Comparison of ENCODE assay signal across 18 cellular contexts in genomic region chr17:17377568-17377967, GRCh38.
DNase-seq lines count a peak whose midpoint lies in the region; ATAC-seq and TF ChIP-seq lines count a peak whose summit lies in the region.
"Had no signal": no experiment of that assay in that cellular context is flagged by ENCODE, and none has a peak within 500 bp of the region (broad histone marks: within the 10 kb centered on the region; RNA-seq: fewer than 3 reads in every experiment).

No MANE protein-coding gene starts in this region.

- POLR2A ChIA-PET in Caco-2 (lab: Charles Lee) = no interaction called here

- no peak overlapping the region for H3K56ac ChIP-seq in H9 (ENCODE audit: insufficient read length, low read depth, low read length)

- H3K36me3 ChIP-seq in Caco-2 (ENCODE audit: control insufficient read depth, insufficient read depth, low read length) (no peaks in the 10 kb centered on the region), esophagus squamous epithelium (no peaks in the 10 kb centered on the region), testis (ENCODE audit: low read depth, missing control alignments) (no peaks in the 10 kb centered on the region)
- H3K36me3 ChIP-seq: Peyer's patch, SJCRH30 had no signal

- no peaks in the 10 kb centered on the region for H3K23me2 ChIP-seq in H9 (ENCODE audit: insufficient read length, low read depth, low read length, poor library complexity, severe bottlenecking)

- no peak overlapping the region for H3K23ac ChIP-seq in H9 (ENCODE audit: insufficient read length, low read depth, low read length)

- H3K9me3 ChIP-seq in Caco-2 (no peaks in the 10 kb centered on the region), H9 (ENCODE audit: control insufficient read depth, low read depth, low read length) (no peaks in the 10 kb centered on the region), esophagus squamous epithelium (no peaks in the 10 kb centered on the region), testis (no peaks in the 10 kb centered on the region)
- H3K9me3 ChIP-seq: Peyer's patch, SJCRH30 had no signal

- no peak overlapping the region for H2BK15ac ChIP-seq in H9 (ENCODE audit: low read depth, low read length)

- peak overlapping the region; percentile 13; the same call in 1 of the 2 replicates for H3K14ac ChIP-seq in H9 (ENCODE audit: insufficient read depth, low read length)

- H3K79me1 ChIP-seq in H9 (ENCODE audit: insufficient read depth, low read depth, low read length, poor library complexity, severe bottlenecking) = no peaks in the 10 kb centered on the region

- no peak overlapping the region for H2BK5ac ChIP-seq in H9 (ENCODE audit: insufficient read length, low read length)

- H3K27me3 Mint-ChIP-seq in Caco-2 (ENCODE audit: insufficient read depth, unreplicated experiment) (no peaks in the 10 kb centered on the region), H9 (ENCODE audit: low read depth) (peaks cover 2% of the 10 kb centered on the region)

- ATAC-seq in GM21360 (IDR thresholded peaks at IDR 0.05; ENCODE audit: unreplicated experiment) = no peak

- no peak overlapping the region for H2BK120ac ChIP-seq in H9 (ENCODE audit: low read depth, low read length, poor library complexity, severe bottlenecking)

- no peak overlapping the region for H2BK20ac ChIP-seq in H9 (ENCODE audit: low read depth, low read length, poor library complexity, severe bottlenecking)

- peaks cover 36% of the 10 kb centered on the region for H3K4me1 Mint-ChIP-seq in Caco-2 (ENCODE audit: low read depth, unreplicated experiment)
- H3K4me1 Mint-ChIP-seq in H9 = peaks cover 6 to 15% of the 10 kb centered on the region in 2 experiments
- H3K4me1 Mint-ChIP-seq: CD4-positive, CD25-positive, alpha-beta regulatory T cell had no signal

- H3K4me3 ChIP-seq in Caco-2 (ENCODE audit: low read depth, low read length) = no peak overlapping the region
- no peak overlapping the region for H3K4me3 ChIP-seq in esophagus squamous epithelium
- H3K4me3 ChIP-seq in testis = no peak overlapping the region
- H3K4me3 ChIP-seq: GM23248, Peyer's patch, SJCRH30 had no signal

- H4K91ac ChIP-seq in H9 (ENCODE audit: insufficient read length, low read depth, low read length) = no peak overlapping the region

- no peak overlapping the region for H3K4me3 Mint-ChIP-seq in Caco-2 (ENCODE audit: unreplicated experiment)
- H3K4me3 Mint-ChIP-seq in H9 = no peak overlapping the region
- H3K4me3 Mint-ChIP-seq: CD4-positive, CD25-positive, alpha-beta regulatory T cell had no signal

- H3K27me3 ChIP-seq in Caco-2 (replicated peaks; ENCODE audit: control insufficient read depth, insufficient read depth, low read length) (no peaks in the 10 kb centered on the region), H9 (ENCODE audit: insufficient read depth, low read length) (no peaks in the 10 kb centered on the region), esophagus squamous epithelium (peaks cover 0 to 27% (median 0%) of the 10 kb centered on the region in 4 donors), testis (no peaks in the 10 kb centered on the region)
- H3K27me3 ChIP-seq: Peyer's patch, SJCRH30 had no signal

- H3K27ac Mint-ChIP-seq in Caco-2 (ENCODE audit: unreplicated experiment) (peak overlapping the region; percentile 42), H9 (peak overlapping the region in 1 of 3 experiments; percentile 65; a peak in 1 of 7 replicates)
- H3K27ac Mint-ChIP-seq: CD4-positive, CD25-positive, alpha-beta regulatory T cell had no signal

- H3K36me3 Mint-ChIP-seq in Caco-2 (ENCODE audit: insufficient read depth, unreplicated experiment) = no peaks in the 10 kb centered on the region
- H3K36me3 Mint-ChIP-seq in H9 (ENCODE audit: insufficient read depth in 1 of 3, low read depth in 3 of 3) = no peaks in the 10 kb centered on the region
- H3K36me3 Mint-ChIP-seq: CD4-positive, CD25-positive, alpha-beta regulatory T cell had no signal

- TF ChIP-seq POLR2A in esophagus squamous epithelium (IDR thresholded peaks at IDR 0.05) (no peak), testis (IDR thresholded peaks at IDR 0.05) (no peak)

- H2AK5ac ChIP-seq in H9 (ENCODE audit: insufficient read length, low read length) = no peak overlapping the region

- intact Hi-C loops in Caco-2 (cut with micrococcal nuclease; ENCODE audit: unreplicated experiment) = no loop called here
- intact Hi-C loops in esophagus squamous epithelium (cut with DNase I) = no loop called here
- intact Hi-C loops in posterior vena cava (cut with DNase I) = no loop called here
- intact Hi-C loops in testis (cut with DNase I; ENCODE audit: low total_unique reads) = no loop called here

- H3K27ac ChIP-seq in H9 (ENCODE audit: insufficient read length, low read depth, low read length) (no peak overlapping the region), esophagus squamous epithelium (peak overlapping the region in 3 of 4 donors; percentile 8 to 54 (median 49)), testis (no peak overlapping the region)
- H3K27ac ChIP-seq: GM23248, Peyer's patch, SJCRH30 had no signal

- no peak overlapping the region for H3K9ac ChIP-seq in H9 (ENCODE audit: extremely low read depth, insufficient read length, low read length)
- H3K9ac ChIP-seq: GM23248 had no signal

- WGBS in H9 (ENCODE audit: extremely low coverage, insufficient read length, low lambda C conversion rate) = no CpG with 5 or more reads among the region's 10 CpGs
- 80 to 88% methylated on average over 6 to 8 of the region's 10 CpGs for WGBS in esophagus squamous epithelium, 2 donors
- 82 to 96% methylated on average over 9 to 10 of the region's 10 CpGs for WGBS in testis, 2 donors

- no peak overlapping the region for H2AFZ ChIP-seq in H9 (ENCODE audit: low read length)
- H2AFZ ChIP-seq: GM23248 had no signal

- no TSS peak for BruUV-seq in Caco-2 (replicated peaks; lab: Mats Ljungman, UMichigan)

- H3T11ph ChIP-seq in H9 (ENCODE audit: low read length) = no peak overlapping the region

- H4K8ac ChIP-seq in H9 (replicated peaks; ENCODE audit: insufficient read length, low read depth, low read length) = no peak overlapping the region

- CTCF ChIA-PET in Caco-2 (lab: Charles Lee) = interaction anchor here (1.7 kb wide), 1 partner anchor 10 kb away, joined by 6 read pairs; no protein-coding TSS in a partner anchor

- no peak overlapping the region for H2BK12ac ChIP-seq in H9 (ENCODE audit: insufficient read length, low read depth, low read length)

- no peaks in the 10 kb centered on the region for H4K20me1 ChIP-seq in H9 (ENCODE audit: control insufficient read depth, insufficient read depth, insufficient read length)

- no peaks in the 10 kb centered on the region for H3K79me2 ChIP-seq in H9 (ENCODE audit: insufficient read depth, low read length)

- no peak overlapping the region for H4K5ac ChIP-seq in H9 (ENCODE audit: insufficient read length, low read depth, low read length)

- H3K9me3 Mint-ChIP-seq in Caco-2 (ENCODE audit: unreplicated experiment) = no peaks in the 10 kb centered on the region
- H3K9me3 Mint-ChIP-seq in H9 = no peaks in the 10 kb centered on the region
- H3K9me3 Mint-ChIP-seq: CD4-positive, CD25-positive, alpha-beta regulatory T cell had no signal

- H3K4ac ChIP-seq in H9 (ENCODE audit: low read depth, low read length) = no peak overlapping the region

- DNase-seq in Caco-2 (no peak), H9 (no peak), esophagus squamous epithelium (lab: John Stamatoyannopoulos, UW) (no peak), posterior vena cava (ENCODE audit: low spot score) (peak; percentile 67), GM20000 (ENCODE audit: low spot score) (no peak), testis (no peak), RKO (ENCODE audit: low spot score) (no peak)
- DNase-seq: AML-193; Calu3; CD4-positive, CD25-positive, alpha-beta regulatory T cell; GF-D8; GM23248; NCI-H2081 treated with DMSO at 0.1 percent for 48 hours; NCI-H446 treated with DMSO at 0.1 percent for 48 hours; NCI-H748 treated with DMSO at 0.1 percent for 48 hours; Peyer's patch; SJCRH30 had no signal

- TF ChIP-seq CTCF in Caco-2 (IDR thresholded peaks at IDR 0.05; ENCODE audit: insufficient read depth in 1 of 2, low read depth in 1 of 2, low read length in 1 of 2, severe bottlenecking in 1 of 2, unreplicated experiment in 1 of 2) (no peak), H9 (conservative IDR thresholded peaks at IDR 0.05) (no peak), esophagus squamous epithelium (IDR thresholded peaks at IDR 0.05) (no peak), GM20000 (IDR thresholded peaks at IDR 0.05; ENCODE audit: extremely low read depth, missing control alignments) (no peak), testis (IDR thresholded peaks at IDR 0.05) (no peak)

- H3K18ac ChIP-seq in H9 (ENCODE audit: insufficient read length, low read depth, low read length) = no peak overlapping the region

- peaks cover 21% of the 10 kb centered on the region for H3K4me1 ChIP-seq in Caco-2
- no peaks in the 10 kb centered on the region for H3K4me1 ChIP-seq in H9 (ENCODE audit: insufficient read depth, low read length)
- H3K4me1 ChIP-seq in esophagus squamous epithelium = peaks cover 0 to 19% (median 10%) of the 10 kb centered on the region in 3 donors
- no peaks in the 10 kb centered on the region for H3K4me1 ChIP-seq in testis
- H3K4me1 ChIP-seq: Peyer's patch had no signal

- no peak overlapping the region for H3K4me2 ChIP-seq in H9 (ENCODE audit: insufficient read depth, insufficient read length, low read length)

Comparison
In these comparisons a context has a peak if more than half of its experiments do, and no peak if none do; other contexts are left out.
1. H3K27ac ChIP-seq: peak in esophagus squamous epithelium (3 of 4); none in H9 (single experiment) and testis (0 of 2).